ENCODE assay signal across 13 cellular contexts in genomic region chr2:65018141-65018582, GRCh38. TPM values are rescaled to one million over a fixed set of nuclear protein-coding genes. Genes with fewer than 3 reads are reported as not detected.
DNase-seq lines count a peak whose midpoint lies in the region; ATAC-seq and TF ChIP-seq lines count a peak whose summit lies in the region.
"Had no signal": no experiment of that assay in that cellular context is flagged by ENCODE, and none has a peak within 500 bp of the region (broad histone marks: within the 10 kb centered on the region; RNA-seq: fewer than 3 reads in every experiment).

No MANE protein-coding gene starts in this region.

- intact Hi-C loops in dorsolateral prefrontal cortex (cut with DNase I) (no loop called here), mucosa of descending colon (cut with DNase I, micrococcal nuclease) (no loop called here)

- H3K27me3 Mint-ChIP-seq in stimulated activated naive CD8-positive, alpha-beta T cell treated with anti-CD3 and anti-CD28 coated beads, Interleukin-15, Interleukin-2, amounts not matched to agents 100 ng/mL and 50 ng/mL, for 24 hours = no peaks in the 10 kb centered on the region
- H3K27me3 Mint-ChIP-seq in stimulated activated naive CD8-positive, alpha-beta T cell treated with anti-CD3 and anti-CD28 coated beads, Interleukin-15, amount 100 ng/mL, for 72 hours = no peaks in the 10 kb centered on the region

- H3K4me3 Mint-ChIP-seq in stimulated activated naive CD8-positive, alpha-beta T cell treated with anti-CD3 and anti-CD28 coated beads, Interleukin-15, Interleukin-2, amounts not matched to agents 100 ng/mL and 50 ng/mL, for 24 hours = no peak overlapping the region
- no peak overlapping the region for H3K4me3 Mint-ChIP-seq in stimulated activated naive CD8-positive, alpha-beta T cell treated with anti-CD3 and anti-CD28 coated beads, Interleukin-15, amount 100 ng/mL, for 72 hours

- no peak for TF ChIP-seq CTCF in dorsolateral prefrontal cortex (IDR thresholded peaks at IDR 0.05 in 54 of 56, conservative IDR thresholded peaks at IDR 0.05 in 2 of 56; ENCODE audit: low read depth in 1 of 56, partially characterized antibody in 56 of 56)
- no peak for TF ChIP-seq CTCF in mucosa of descending colon (IDR thresholded peaks at IDR 0.05)

- no peak overlapping the region for H3K4me3 ChIP-seq in dorsolateral prefrontal cortex
- no peak overlapping the region for H3K4me3 ChIP-seq in mucosa of descending colon
- H3K4me3 ChIP-seq: GM12878 had no signal

- H3K27ac Mint-ChIP-seq in stimulated activated naive CD8-positive, alpha-beta T cell treated with anti-CD3 and anti-CD28 coated beads, Interleukin-15, Interleukin-2, amounts not matched to agents 100 ng/mL and 50 ng/mL, for 24 hours = peak overlapping the region; percentile 52
- H3K27ac Mint-ChIP-seq in stimulated activated naive CD8-positive, alpha-beta T cell treated with anti-CD3 and anti-CD28 coated beads, Interleukin-15, amount 100 ng/mL, for 72 hours = no peak overlapping the region

- H3K36me3 ChIP-seq in mucosa of descending colon (ENCODE audit: low read depth) = no peaks in the 10 kb centered on the region

- no peak for DNase-seq in stimulated activated naive CD8-positive, alpha-beta T cell treated with anti-CD3 and anti-CD28 coated beads, Interleukin-15, amount 100 ng/mL, for 72 hours
- no peak for DNase-seq in dorsolateral prefrontal cortex
- no peak for DNase-seq in mucosa of descending colon
- DNase-seq in HCEC 1CT = no peak
- DNase-seq in NCI-H128 (lab: John Stamatoyannopoulos, UW; ENCODE audit: unreplicated experiment) = no peak
- DNase-seq in NCI-H345 treated with DMSO at 0.1 percent for 48 hours (lab: John Stamatoyannopoulos, UW; ENCODE audit: unreplicated experiment) = no peak
- DNase-seq: activated CD8-positive, alpha-beta memory T cell treated with anti-CD3 and anti-CD28 coated beads, Interleukin-2, amount 50 U/mL, for 48 hours; NCI-H1436; NCI-H526 treated with DMSO at 0.1 percent for 48 hours; SHP77 had no signal

- peak overlapping the region in 43 of 59 donors; percentile 1 to 79 (median 53) for H3K27ac ChIP-seq in dorsolateral prefrontal cortex

- ATAC-seq in stimulated activated naive CD8-positive, alpha-beta T cell treated with anti-CD3 and anti-CD28 coated beads, Interleukin-15, amount 100 ng/mL, for 72 hours = no peak
- ATAC-seq in mucosa of descending colon = peak; percentile 36
- ATAC-seq in HG02885 (IDR thresholded peaks at IDR 0.05; ENCODE audit: poor library complexity, unreplicated experiment) = no peak

- peaks cover 59% of the 10 kb centered on the region for H3K36me3 Mint-ChIP-seq in stimulated activated naive CD8-positive, alpha-beta T cell treated with anti-CD3 and anti-CD28 coated beads, Interleukin-15, Interleukin-2, amounts not matched to agents 100 ng/mL and 50 ng/mL, for 24 hours (ENCODE audit: low read depth)

- no peaks in the 10 kb centered on the region for H3K9me3 ChIP-seq in mucosa of descending colon

- H3K4me1 ChIP-seq in mucosa of descending colon (ENCODE audit: low read depth) = no peaks in the 10 kb centered on the region

- H3K27me3 ChIP-seq in dorsolateral prefrontal cortex = no peaks in the 10 kb centered on the region

- H3K9me3 Mint-ChIP-seq in stimulated activated naive CD8-positive, alpha-beta T cell treated with anti-CD3 and anti-CD28 coated beads, Interleukin-15, Interleukin-2, amounts not matched to agents 100 ng/mL and 50 ng/mL, for 24 hours = no peaks in the 10 kb centered on the region
- H3K9me3 Mint-ChIP-seq in stimulated activated naive CD8-positive, alpha-beta T cell treated with anti-CD3 and anti-CD28 coated beads, Interleukin-15, amount 100 ng/mL, for 72 hours = no peaks in the 10 kb centered on the region

- peaks cover 9% of the 10 kb centered on the region for H3K4me1 Mint-ChIP-seq in stimulated activated naive CD8-positive, alpha-beta T cell treated with anti-CD3 and anti-CD28 coated beads, Interleukin-15, Interleukin-2, amounts not matched to agents 100 ng/mL and 50 ng/mL, for 24 hours (ENCODE audit: low read depth)
- H3K4me1 Mint-ChIP-seq in stimulated activated naive CD8-positive, alpha-beta T cell treated with anti-CD3 and anti-CD28 coated beads, Interleukin-15, amount 100 ng/mL, for 72 hours = no peaks in the 10 kb centered on the region

RNA-seq across cellular contexts. Expression of gene SLC1A4, which starts 29.0 kb away (rescaled TPM):
- 10 to 100 TPM; 25.8 to 83.3 (median 55.1) TPM for total RNA-seq in dorsolateral prefrontal cortex
- total RNA-seq in mucosa of descending colon = 10 to 100 TPM in 1 of 3 donors, 1 to 10 TPM in 2; 8.2 to 14.7 (median 8.4) TPM

RNA-seq across cellular contexts. Expression of gene CEP68, which starts 38.1 kb away (rescaled TPM):
- total RNA-seq in dorsolateral prefrontal cortex (10 to 100 TPM; 23.2 to 57.6 (median 40.4) TPM), mucosa of descending colon (10 to 100 TPM in 2 of 3 donors, 1 to 10 TPM in 1; 8.9 to 30.9 (median 13.2) TPM)
